29 cellular contexts compared by ENCODE assay signal in genomic region chr7:129458171-129458570, GRCh38. TPM values are rescaled to one million over a fixed set of nuclear protein-coding genes. Genes with fewer than 3 reads are reported as not detected.
"Had no signal": no experiment of that assay in that cellular context is flagged by ENCODE, and none has a peak within 500 bp of the region (broad histone marks: within the 10 kb centered on the region; RNA-seq: fewer than 3 reads in every experiment).

No MANE protein-coding gene starts in this region.

- H3K27me3 ChIP-seq: stomach, suprapubic skin, testis, thyroid gland, tibial nerve, transverse colon, upper lobe of left lung, upper lobe of right lung, uterus, vagina had no signal

- ATAC-seq: stimulated activated effector memory CD8-positive, alpha-beta T cell treated with anti-CD3 and anti-CD28 coated beads, Interleukin-12 subunit alpha, Interleukin-12 subunit beta, amount 100 ng/mL, for 72 hours; stimulated activated memory B cell treated with anti-CD40 and anti-IgM and Interleukin-4, amounts not matched to agents 10 μg/mL and 1 μg/mL and 100 μg/mL, for 72 hours; stimulated activated naive B cell treated with anti-CD40 and anti-IgM and Interleukin-4, amounts not matched to agents 10 μg/mL and 1 μg/mL and 100 μg/mL, for 72 hours; stimulated activated naive CD8-positive, alpha-beta T cell treated with anti-CD3 and anti-CD28 coated beads, Interleukin-15, amount 100 ng/mL, for 72 hours; stimulated activated naive CD8-positive, alpha-beta T cell treated with anti-CD3 and anti-CD28 coated beads, Interleukin-15, Interleukin-2, amounts not matched to agents 100 U/mL and 50 U/mL, for 24 hours; upper lobe of right lung had no signal

- FAIRE-seq: urothelium cell line had no signal

- H3K4me3 ChIP-seq: stomach, suprapubic skin, testis, thoracic aorta, thyroid gland, tibial artery, tibial nerve, transverse colon, upper lobe of left lung, upper lobe of right lung, uterus, vagina had no signal

- DNase-seq: stimulated activated CD4-positive, alpha-beta T cell treated with anti-CD3 and anti-CD28 coated beads, Interleukin-2, amount 100 ng/mL, for 48 hours; stimulated activated CD4-positive, alpha-beta T cell treated with anti-CD3 and anti-CD28 coated beads, Interleukin-4, amount 100 ng/mL, for 1 hour; stimulated activated CD4-positive, alpha-beta T cell treated with anti-CD3 and anti-CD28 coated beads, Interleukin-4, amount 100 ng/mL, for 24 hours; stimulated activated CD4-positive, alpha-beta T cell treated with anti-CD3 and anti-CD28 coated beads, Interleukin-4, amount 100 ng/mL, for 4 hours; stimulated activated CD8-positive, alpha-beta memory T cell treated with anti-CD3 and anti-CD28 coated beads, Interleukin-4, amount 100 ng/mL, for 48 hours; stimulated activated naive B cell treated with anti-CD40 and anti-IgM and Interleukin-4, amounts not matched to agents 10 μg/mL and 1 μg/mL and 100 μg/mL, for 72 hours; stimulated activated naive CD4-positive, alpha-beta T cell; stimulated activated naive CD4-positive, alpha-beta T cell treated with Interleukin-2 at 50 U/mL for 16 hours; stimulated activated naive CD8-positive, alpha-beta T cell treated with anti-CD3 and anti-CD28 coated beads, Interleukin-15, amount 100 ng/mL, for 72 hours; stimulated activated naive CD8-positive, alpha-beta T cell treated with anti-CD3 and anti-CD28 coated beads, Interleukin-15, Interleukin-2, amounts not matched to agents 100 U/mL and 50 U/mL, for 24 hours; stomach; substantia nigra; testis; thyroid gland; tibial artery; transverse colon; trophoblast cell; upper lobe of left lung; upper lobe of right lung; uterus had no signal

- H3K36me3 ChIP-seq: suprapubic skin, thoracic aorta, thyroid gland, tibial artery, tibial nerve, transverse colon, upper lobe of left lung, upper lobe of right lung, uterus, vagina had no signal

- H3K4me1 ChIP-seq: stomach, suprapubic skin, testis, thyroid gland, tibial artery, tibial nerve, transverse colon, upper lobe of left lung, upper lobe of right lung, uterus, vagina had no signal

- H3K9me3 ChIP-seq: stomach, suprapubic skin, testis, thoracic aorta, thyroid gland, tibial artery, tibial nerve, transverse colon, upper lobe of left lung, upper lobe of right lung, uterus, vagina had no signal

- H3K27ac ChIP-seq: stomach, suprapubic skin, testis, thoracic aorta, thyroid gland, tibial artery, tibial nerve, transverse colon, upper lobe of left lung, upper lobe of right lung, uterus, vagina had no signal

RNA-seq across cellular contexts. Expression of gene SMKR1, which starts 44.2 kb away (rescaled TPM):
- total RNA-seq: stomach, subcutaneous adipose tissue, suprapubic skin, thoracic aorta, transverse colon, upper lobe of right lung, urinary bladder, vagina had no signal
- polyA plus RNA-seq: urinary bladder had no signal
